Comparison of ENCODE assay signal across 2 cellular contexts in genomic region chr12:61706783-61707182, GRCh38.
TF ChIP-seq lines count a peak whose summit lies in the region.

No MANE protein-coding gene starts in this region.

TF ChIP-seq in HepG2, 621 proteins besides CTCF, POLR2A, EP300 and RAD21:
- no peak for TF ChIP-seq BCL3 (CRISPR knock-in tag; IDR thresholded peaks at IDR 0.05)
- no peak for TF ChIP-seq SNAPC2 (CRISPR knock-in tag; IDR thresholded peaks at IDR 0.05)
- TF ChIP-seq HNRNPK (IDR thresholded peaks at IDR 0.05; ENCODE audit: low read depth, low read length, poor library complexity, severe bottlenecking), result peak; percentile 91
- no peak for TF ChIP-seq ZNF34 (CRISPR knock-in tag; IDR thresholded peaks at IDR 0.05; ENCODE audit: borderline replicate concordance)
- TF ChIP-seq IRF1 (CRISPR knock-in tag; IDR thresholded peaks at IDR 0.05; ENCODE audit: low read depth), result no peak

TF ChIP-seq in K562, 482 proteins besides CTCF, POLR2A, EP300 and RAD21:
- no peak for TF ChIP-seq PTTG1 (tag; IDR thresholded peaks at IDR 0.05; ENCODE audit: low read depth)
- no peak for TF ChIP-seq PML (IDR thresholded peaks at IDR 0.05; ENCODE audit: low read length)
- peak; percentile 69 for TF ChIP-seq HNRNPK (IDR thresholded peaks at IDR 0.05; ENCODE audit: low read depth, low read length, poor library complexity, severe bottlenecking)
- TF ChIP-seq ZNF121 (CRISPR knock-in tag; conservative IDR thresholded peaks at IDR 0.05), result no peak
- TF ChIP-seq KDM4B (IDR thresholded peaks at IDR 0.05; ENCODE audit: borderline replicate concordance in 2 of 2, low read depth in 1 of 2), result no peak
- TF ChIP-seq PCBP2 (IDR thresholded peaks at IDR 0.05; ENCODE audit: low read depth, low read length, poor library complexity, severe bottlenecking), result peak; percentile 68
- TF ChIP-seq ZNF696 (CRISPR knock-in tag; conservative IDR thresholded peaks at IDR 0.05), result no peak
- no peak for TF ChIP-seq CEBPG (CRISPR knock-in tag; IDR thresholded peaks at IDR 0.05)
- no peak for TF ChIP-seq CEBPG (tag; conservative IDR thresholded peaks at IDR 0.05 in 1 of 2, IDR thresholded peaks at IDR 0.05 in 1 of 2)
TF ChIP-seq in K562: peak in this region for 2.
